In genomic region chr12:131455218-131455506, GRCh38 we compare ENCODE assay signal across 13 cellular contexts.
DNase-seq lines count a peak whose midpoint lies in the region; ATAC-seq, FAIRE-seq and TF ChIP-seq lines count a peak whose summit lies in the region.
"Had no signal": no experiment of that assay in that cellular context is flagged by ENCODE, and none has a peak within 500 bp of the region (broad histone marks: within the 10 kb centered on the region; RNA-seq: fewer than 3 reads in every experiment).

No MANE protein-coding gene starts in this region.

- H3K4me2 ChIP-seq in HepG2 (ENCODE audit: low read depth, low read length), result no peak overlapping the region
- peak overlapping the region; percentile 40 for H3K4me2 ChIP-seq in HCT116 (ENCODE audit: low read length)

- TF ChIP-seq POLR2A in HepG2 (IDR thresholded peaks at IDR 0.05; ENCODE audit: insufficient read depth in 1 of 2, low read depth in 2 of 2, low read length in 2 of 2) (no peak), right lobe of liver (IDR thresholded peaks at IDR 0.05) (no peak), HCT116 (IDR thresholded peaks at IDR 0.05; ENCODE audit: borderline replicate concordance, extremely low read depth, insufficient read depth, insufficient read length) (no peak)

- H3K79me2 ChIP-seq in HepG2 (ENCODE audit: insufficient read depth, low read length), result no peaks in the 10 kb centered on the region
- no peaks in the 10 kb centered on the region for H3K79me2 ChIP-seq in HCT116 (ENCODE audit: insufficient read depth, low read length)

- CTCF ChIA-PET in HepG2 (lab: Yijun Ruan, JAX; ENCODE audit: low intra/inter-chr PET ratio, low total read pairs) (interaction anchor here (1.3 kb wide), 1 partner anchor 539 kb away, joined by 6 read pairs; no protein-coding TSS in a partner anchor), HCT116 (lab: Charles Lee) (interaction anchor here (0.7 to 2.2 kb wide), 16 partner anchors 8 to 379 kb away, joined by 3 to 43 read pairs (median 4); no protein-coding TSS in a partner anchor)

- no peak overlapping the region for H3K27ac ChIP-seq in HepG2 (ENCODE audit: extremely low read length, insufficient read depth, low read length)
- H3K27ac ChIP-seq in right lobe of liver, result no peak overlapping the region
- H3K27ac ChIP-seq in HCT116 (ENCODE audit: low read depth, low read length), result no peak overlapping the region; the same call in 1 of the 2 replicates
- no peak overlapping the region for H3K27ac ChIP-seq in upper lobe of right lung

- H3K9ac ChIP-seq in HepG2 (ENCODE audit: insufficient read depth, low read depth, low read length), result no peak overlapping the region
- no peak overlapping the region for H3K9ac ChIP-seq in HCT116 (ENCODE audit: low read length)

- in situ Hi-C loops in HepG2 (cut with HindIII; ENCODE audit: extremely low pct_ligation_motif_present, low pct_unique_long_range_greater_than_20kb), result loop anchor here (10.0 to 25.0 kb wide), 2 partner anchors 350 to 543 kb away; no protein-coding TSS in a partner anchor

- peaks cover 50% of the 10 kb centered on the region for H3K4me1 Mint-ChIP-seq in neural crest cell
- H3K4me1 Mint-ChIP-seq: B cell had no signal

- TF ChIP-seq CTCF in HepG2 (CRISPR knock-in tag; IDR thresholded peaks at IDR 0.05) (no peak), right lobe of liver (IDR thresholded peaks at IDR 0.05) (no peak), HCT116 (IDR thresholded peaks at IDR 0.05 in 2 of 3, conservative IDR thresholded peaks at IDR 0.05 in 1 of 3; ENCODE audit: borderline replicate concordance in 1 of 3, insufficient read depth in 1 of 3, low read depth in 2 of 3, low read length in 2 of 3) (no peak), neural crest cell (conservative IDR thresholded peaks at IDR 0.05) (no peak), upper lobe of right lung (IDR thresholded peaks at IDR 0.05) (no peak)

- WGBS in HepG2 (ENCODE audit: low lambda C conversion rate), result 17% methylated on average over 10 of the region's 10 CpGs
- WGBS in right lobe of liver (ENCODE audit: insufficient coverage, low coverage, low lambda C conversion rate, missing lambda C conversion rate), result 56% methylated on average over 5 of the region's 10 CpGs

- POLR2A ChIA-PET in HepG2 (lab: Yijun Ruan, JAX) (interaction anchor here (1.0 to 1.1 kb wide), 2 partner anchors 539 to 584 kb away, joined by 3 to 4 read pairs; no protein-coding TSS in a partner anchor), HCT116 (lab: Charles Lee) (interaction anchor here (1.0 kb wide), 1 partner anchor 342 kb away, joined by 3 read pairs; no protein-coding TSS in a partner anchor)

- H3K4me3 ChIP-seq in HepG2 (replicated peaks in 1 of 3; ENCODE audit: insufficient read depth in 1 of 3, low read depth in 2 of 3, low read length in 3 of 3), result no peak overlapping the region
- no peak overlapping the region for H3K4me3 ChIP-seq in right lobe of liver
- H3K4me3 ChIP-seq in HCT116 (replicated peaks in 1 of 2; ENCODE audit: low read depth in 1 of 2, low read length in 2 of 2), result no peak overlapping the region
- no peak overlapping the region for H3K4me3 ChIP-seq in upper lobe of right lung

- DNase-seq in HepG2 (ENCODE audit: low spot score) (no peak), right lobe of liver (no peak), HCT116 (ENCODE audit: low read depth, low spot score) (no peak), neural crest cell (ENCODE audit: low read depth, low spot score) (no peak), upper lobe of right lung (peak; percentile 36), HK-2 (ENCODE audit: unreplicated experiment) (no peak), cortex of kidney (lab: John Stamatoyannopoulos, UW) (no peak)
- DNase-seq: C1 segment of cervical spinal cord, KG1 had no signal

- RAD21 ChIA-PET in HCT116 (lab: Charles Lee; ENCODE audit: low non-redundant PET in 1 of 2, low total read pairs in 2 of 2, uncharacterized antibody in 2 of 2, unreplicated experiment in 2 of 2), result interaction anchor here (0.6 to 1.7 kb wide), 10 partner anchors 8 to 409 kb away, joined by 3 to 10 read pairs (median 6); no protein-coding TSS in a partner anchor

- intact Hi-C loops in HepG2 (cut with micrococcal nuclease; ENCODE audit: unreplicated experiment), result no loop called here
- intact Hi-C loops in right lobe of liver (cut with DNase I), result no loop called here
- intact Hi-C loops in HCT116 (cut with micrococcal nuclease), result no loop called here
- intact Hi-C loops in upper lobe of right lung (cut with DNase I), result no loop called here

- no peak for TF ChIP-seq RAD21 in HepG2 (CRISPR knock-in tag; IDR thresholded peaks at IDR 0.05)
- no peak for TF ChIP-seq RAD21 in HCT116 (IDR thresholded peaks at IDR 0.05; ENCODE audit: low read depth)

- no peak for TF ChIP-seq EP300 in HepG2 (IDR thresholded peaks at IDR 0.05; ENCODE audit: low read depth in 2 of 2, low read length in 2 of 2)
- TF ChIP-seq EP300 in HepG2 (CRISPR knock-in tag; IDR thresholded peaks at IDR 0.05; ENCODE audit: borderline replicate concordance), result no peak

- H2AFZ ChIP-seq in HepG2 (ENCODE audit: low read length) (no peak overlapping the region), HCT116 (ENCODE audit: low read depth, low read length, poor library complexity, severe bottlenecking) (peak overlapping the region; percentile 18)

- BruUV-seq in HepG2 (replicated peaks; lab: Mats Ljungman, UMichigan) (no TSS peak), HCT116 (replicated peaks; lab: Mats Ljungman, UMichigan) (no TSS peak)

- ATAC-seq in HepG2, result peak; percentile 13; the same call in 2 of the 3 replicates
- no peak for ATAC-seq in right lobe of liver
- no peak for ATAC-seq in HCT116
- no peak for ATAC-seq in upper lobe of right lung

- H3K9me2 ChIP-seq in HCT116 (ENCODE audit: insufficient read depth), result no peaks in the 10 kb centered on the region

- H4K20me1 ChIP-seq in HepG2 (ENCODE audit: insufficient read depth, low read length), result no peaks in the 10 kb centered on the region
- H4K20me1 ChIP-seq in HCT116 (ENCODE audit: insufficient read depth), result no peaks in the 10 kb centered on the region

- H3K27me3 Mint-ChIP-seq in neural crest cell (ENCODE audit: low read depth), result peaks cover 2% of the 10 kb centered on the region

- H3K36me3 ChIP-seq in HepG2 (replicated peaks in 1 of 2; ENCODE audit: control insufficient read depth in 1 of 2, insufficient read depth in 2 of 2, low read length in 2 of 2) (no peaks in the 10 kb centered on the region), right lobe of liver (no peaks in the 10 kb centered on the region), HCT116 (ENCODE audit: control insufficient read depth in 1 of 2, insufficient read depth in 2 of 2, low read length in 2 of 2) (no peaks in the 10 kb centered on the region), upper lobe of right lung (no peaks in the 10 kb centered on the region)

- H3K36me3 Mint-ChIP-seq in neural crest cell (ENCODE audit: low read depth), result peaks cover 10% of the 10 kb centered on the region
- H3K36me3 Mint-ChIP-seq: CD4-positive, alpha-beta memory T cell; IgD-negative memory B cell had no signal

- H3K4me1 ChIP-seq in HepG2 (ENCODE audit: insufficient read depth, low read length) (no peaks in the 10 kb centered on the region), right lobe of liver (no peaks in the 10 kb centered on the region), HCT116 (ENCODE audit: control insufficient read depth in 1 of 2, insufficient read depth in 2 of 2, low read length in 2 of 2) (peaks cover 2 to 13% of the 10 kb centered on the region in 2 experiments; a peak in 2 of 4 replicates), upper lobe of right lung (no peaks in the 10 kb centered on the region)

- H3K9me3 ChIP-seq in HepG2 (ENCODE audit: low read length) (no peaks in the 10 kb centered on the region), right lobe of liver (no peaks in the 10 kb centered on the region), HCT116 (ENCODE audit: control insufficient read depth in 1 of 2, insufficient read depth in 1 of 2, low read depth in 1 of 2, low read length in 2 of 2) (no peaks in the 10 kb centered on the region), upper lobe of right lung (peaks cover 10% of the 10 kb centered on the region)

- peak overlapping the region; percentile 50 for H3K27ac Mint-ChIP-seq in neural crest cell (ENCODE audit: unreplicated experiment)
- H3K27ac Mint-ChIP-seq: B cell, IgD-negative memory B cell had no signal

- peaks cover 6% of the 10 kb centered on the region for H3K9me3 Mint-ChIP-seq in neural crest cell

- H3K27me3 ChIP-seq in HepG2 (ENCODE audit: control insufficient read depth in 1 of 2, insufficient read depth in 2 of 2, low read length in 2 of 2), result peaks cover 4 to 30% of the 10 kb centered on the region in 2 experiments; a peak in 3 of 5 replicates
- H3K27me3 ChIP-seq in right lobe of liver, result no peaks in the 10 kb centered on the region
- H3K27me3 ChIP-seq in HCT116 (ENCODE audit: insufficient read depth, low read length), result 0 out of 2 replicates have a peak, but pooled peaks cover 6% of the 10 kb centered on the region
- peaks cover 5% of the 10 kb centered on the region for H3K27me3 ChIP-seq in upper lobe of right lung

- FAIRE-seq in HepG2 (lab: Jason Lieb, UNC), result no peak
- FAIRE-seq: A204.1 had no signal

- H3K4me3 Mint-ChIP-seq in neural crest cell, result no peak overlapping the region
- H3K4me3 Mint-ChIP-seq: B cell; CD4-positive, alpha-beta memory T cell; IgD-negative memory B cell had no signal

TF ChIP-seq in HCT116, 20 proteins besides CTCF, POLR2A, EP300 and RAD21:
- TF ChIP-seq CEBPB (IDR thresholded peaks at IDR 0.05; ENCODE audit: low read depth), result no peak
- TF ChIP-seq EZH2phosphoT487 (IDR thresholded peaks at IDR 0.05; ENCODE audit: borderline replicate concordance), result no peak
